ENCODE assay signal across 15 cellular contexts in genomic region chr3:71309886-71310285, GRCh38.
DNase-seq lines count a peak whose midpoint lies in the region; ATAC-seq, FAIRE-seq and TF ChIP-seq lines count a peak whose summit lies in the region.
"Had no signal": no experiment of that assay in that cellular context is flagged by ENCODE, and none has a peak within 500 bp of the region (broad histone marks: within the 10 kb centered on the region; RNA-seq: fewer than 3 reads in every experiment).

No MANE protein-coding gene starts in this region.

- H3K9ac ChIP-seq in muscle layer of colon (ENCODE audit: low read length): no peak overlapping the region

- no peaks in the 10 kb centered on the region for H3K36me3 ChIP-seq in CD8-positive, alpha-beta T cell (ENCODE audit: insufficient read depth, low read length)
- H3K36me3 ChIP-seq in muscle layer of colon (ENCODE audit: insufficient read depth, low read length) (no peaks in the 10 kb centered on the region), WERI-Rb-1 (no peaks in the 10 kb centered on the region)
- H3K36me3 ChIP-seq: brain microvascular endothelial cell, gastrocnemius medialis had no signal

- H3K4me2 ChIP-seq in A549: no peak overlapping the region

- H3K9me3 ChIP-seq in A549 (no peaks in the 10 kb centered on the region), muscle layer of colon (ENCODE audit: low read length) (no peaks in the 10 kb centered on the region), WERI-Rb-1 (ENCODE audit: severe bottlenecking) (no peaks in the 10 kb centered on the region)
- no peaks in the 10 kb centered on the region for H3K9me3 ChIP-seq in CD8-positive, alpha-beta T cell (ENCODE audit: low read length)
- H3K9me3 ChIP-seq: gastrocnemius medialis had no signal

- DNase-seq in A549 (ENCODE audit: low read depth in 1 of 2, low spot score in 1 of 2): no peak
- DNase-seq in CD8-positive, alpha-beta T cell: no peak
- no peak for DNase-seq in activated T-helper 2 cell treated with anti-CD3 and anti-CD28 coated beads, Interferon-gamma antibody, Interleukin-2, Interleukin-4, amounts not matched to agents 10 μg/mL and 5 μg/mL and 100 μg/mL, durations not matched to agents 14 hours and 24 hours and 36 hours (ENCODE audit: low spot score)
- DNase-seq in WERI-Rb-1: no peak
- no peak for DNase-seq in epidermal melanocyte (ENCODE audit: insufficient read length, low spot score)
- DNase-seq in glutamatergic neuron: no peak
- DNase-seq: activated CD4-positive, CD25-positive, alpha-beta regulatory T cell treated with anti-CD3 and anti-CD28 coated beads, Interleukin-2, amount 50 U/mL, for 72 hours; gastrocnemius medialis; NCI-H2029; NCI-H526 treated with DMSO at 0.1 percent for 48 hours had no signal

- POLR2A ChIA-PET in A549 (lab: Yijun Ruan, JAX): no interaction called here
- POLR2A ChIA-PET in CD8-positive, alpha-beta T cell (lab: Charles Lee): interaction anchor here (1.6 kb wide), 1 partner anchor 185 kb away, joined by 5 read pairs; no protein-coding TSS in a partner anchor

- WGBS in A549 (ENCODE audit: missing lambda C conversion rate): 58% methylated on average over 1 of the region's 1 CpG

- no peaks in the 10 kb centered on the region for H3K27me3 Mint-ChIP-seq in CD8-positive, alpha-beta T cell (ENCODE audit: low read depth)
- no peaks in the 10 kb centered on the region for H3K27me3 Mint-ChIP-seq in activated T-helper 2 cell treated with anti-CD3 and anti-CD28 coated beads, Interferon-gamma antibody, Interleukin-2, Interleukin-4, amounts not matched to agents 10 μg/mL and 5 μg/mL and 100 μg/mL, durations not matched to agents 14 hours and 24 hours and 36 hours (ENCODE audit: low read depth)
- peaks cover 2% of the 10 kb centered on the region for H3K27me3 Mint-ChIP-seq in glutamatergic neuron (ENCODE audit: unreplicated experiment)
- H3K27me3 Mint-ChIP-seq: memory B cell had no signal

- no peaks in the 10 kb centered on the region for H3K27me3 ChIP-seq in CD8-positive, alpha-beta T cell (ENCODE audit: insufficient read depth, low read length)
- H3K27me3 ChIP-seq in muscle layer of colon (ENCODE audit: control insufficient read depth in 1 of 2, insufficient read depth in 2 of 2, low read length in 2 of 2) (no peaks in the 10 kb centered on the region), WERI-Rb-1 (ENCODE audit: insufficient read depth, low read depth, severe bottlenecking) (no peaks in the 10 kb centered on the region)
- H3K27me3 ChIP-seq: brain microvascular endothelial cell, gastrocnemius medialis had no signal

- CTCF ChIA-PET in A549 (lab: Yijun Ruan, JAX): no interaction called here
- CTCF ChIA-PET in CD8-positive, alpha-beta T cell (lab: Charles Lee): no interaction called here

- no peak for ATAC-seq in A549
- no peak for ATAC-seq in CD8-positive, alpha-beta T cell
- ATAC-seq in GM21717 (IDR thresholded peaks at IDR 0.05; ENCODE audit: unreplicated experiment): no peak

- peak overlapping the region; percentile 61 for H3K4me3 Mint-ChIP-seq in CD8-positive, alpha-beta T cell
- no peak overlapping the region for H3K4me3 Mint-ChIP-seq in activated T-helper 2 cell treated with anti-CD3 and anti-CD28 coated beads, Interferon-gamma antibody, Interleukin-2, Interleukin-4, amounts not matched to agents 10 μg/mL and 5 μg/mL and 100 μg/mL, durations not matched to agents 14 hours and 24 hours and 36 hours (ENCODE audit: low read depth)
- H3K4me3 Mint-ChIP-seq in glutamatergic neuron (ENCODE audit: unreplicated experiment): no peak overlapping the region
- H3K4me3 Mint-ChIP-seq: memory B cell had no signal

- FAIRE-seq in A549 (lab: Jason Lieb, UNC): no peak
- FAIRE-seq: RCC 7860 had no signal

- TF ChIP-seq CTCF in A549 (IDR thresholded peaks at IDR 0.05): no peak
- TF ChIP-seq CTCF in CD8-positive, alpha-beta T cell (IDR thresholded peaks at IDR 0.05): no peak
- TF ChIP-seq CTCF in WERI-Rb-1 (IDR thresholded peaks at IDR 0.05; ENCODE audit: low read depth, low read length): no peak
- no peak for TF ChIP-seq CTCF in glutamatergic neuron (IDR thresholded peaks at IDR 0.05; ENCODE audit: partially characterized antibody, unreplicated experiment)

- no peak for TF ChIP-seq POLR2A in A549 (IDR thresholded peaks at IDR 0.05; ENCODE audit: low read length)

- H3K4me1 ChIP-seq in A549 (0 out of 3 replicates have a peak, but pooled peaks cover 3% of the 10 kb centered on the region), muscle layer of colon (ENCODE audit: insufficient read depth, low read length) (peaks cover 48% of the 10 kb centered on the region)
- peaks cover 70% of the 10 kb centered on the region for H3K4me1 ChIP-seq in CD8-positive, alpha-beta T cell (ENCODE audit: insufficient read depth, low read length)

- peak overlapping the region; percentile 96 for H3K27ac Mint-ChIP-seq in CD8-positive, alpha-beta T cell
- H3K27ac Mint-ChIP-seq in activated T-helper 2 cell treated with anti-CD3 and anti-CD28 coated beads, Interferon-gamma antibody, Interleukin-2, Interleukin-4, amounts not matched to agents 10 μg/mL and 5 μg/mL and 100 μg/mL, durations not matched to agents 14 hours and 24 hours and 36 hours: peak overlapping the region; percentile 93
- no peak overlapping the region for H3K27ac Mint-ChIP-seq in glutamatergic neuron (ENCODE audit: unreplicated experiment)

- H3K4me3 ChIP-seq in A549 (no peak overlapping the region), muscle layer of colon (ENCODE audit: low read depth in 1 of 2, low read length in 2 of 2) (no peak overlapping the region), WERI-Rb-1 (ENCODE audit: low read depth, low read length) (no peak overlapping the region)
- H3K4me3 ChIP-seq in CD8-positive, alpha-beta T cell (ENCODE audit: low read depth, low read length): no peak overlapping the region
- H3K4me3 ChIP-seq: gastrocnemius medialis had no signal

- no peak for TF ChIP-seq RAD21 in A549 (conservative IDR thresholded peaks at IDR 0.05 in 1 of 2, IDR thresholded peaks at IDR 0.05 in 1 of 2)

- H3K4me1 Mint-ChIP-seq in CD8-positive, alpha-beta T cell (ENCODE audit: low read depth): peaks cover 73% of the 10 kb centered on the region
- H3K4me1 Mint-ChIP-seq in activated T-helper 2 cell treated with anti-CD3 and anti-CD28 coated beads, Interferon-gamma antibody, Interleukin-2, Interleukin-4, amounts not matched to agents 10 μg/mL and 5 μg/mL and 100 μg/mL, durations not matched to agents 14 hours and 24 hours and 36 hours (ENCODE audit: low read depth): peaks cover 54% of the 10 kb centered on the region
- H3K4me1 Mint-ChIP-seq in glutamatergic neuron (ENCODE audit: low read depth, unreplicated experiment): peaks cover 34% of the 10 kb centered on the region

- H3K9me3 Mint-ChIP-seq in CD8-positive, alpha-beta T cell: no peaks in the 10 kb centered on the region
- no peaks in the 10 kb centered on the region for H3K9me3 Mint-ChIP-seq in activated T-helper 2 cell treated with anti-CD3 and anti-CD28 coated beads, Interferon-gamma antibody, Interleukin-2, Interleukin-4, amounts not matched to agents 10 μg/mL and 5 μg/mL and 100 μg/mL, durations not matched to agents 14 hours and 24 hours and 36 hours
- H3K9me3 Mint-ChIP-seq in glutamatergic neuron (ENCODE audit: unreplicated experiment): no peaks in the 10 kb centered on the region
- H3K9me3 Mint-ChIP-seq: memory B cell had no signal

- no peak overlapping the region for H3K27ac ChIP-seq in A549
- no peak overlapping the region for H3K27ac ChIP-seq in CD8-positive, alpha-beta T cell (ENCODE audit: low read depth, low read length)
- H3K27ac ChIP-seq in muscle layer of colon (ENCODE audit: low read depth, low read length): peak overlapping the region; percentile 88
- H3K27ac ChIP-seq in WERI-Rb-1: no peak overlapping the region
- H3K27ac ChIP-seq: brain microvascular endothelial cell had no signal

- no peak for TF ChIP-seq EP300 in A549 (IDR thresholded peaks at IDR 0.05)

- intact Hi-C loops in CD8-positive, alpha-beta T cell (cut with DNase I, micrococcal nuclease): loop anchor here (5.0 to 10.0 kb wide), 6 partner anchors 62 to 595 kb away; no protein-coding TSS in a partner anchor
- intact Hi-C loops in activated T-helper 2 cell treated with anti-CD3 and anti-CD28 coated beads, Interferon-gamma antibody, Interleukin-2, Interleukin-4, amounts not matched to agents 10 μg/mL and 5 μg/mL and 100 μg/mL, durations not matched to agents 14 hours and 24 hours and 36 hours (cut with micrococcal nuclease): loop anchor here (1.0 to 10.0 kb wide), 7 partner anchors 50 to 375 kb away; no protein-coding TSS in a partner anchor

- peaks cover 15% of the 10 kb centered on the region for H3K36me3 Mint-ChIP-seq in CD8-positive, alpha-beta T cell
- H3K36me3 Mint-ChIP-seq in activated T-helper 2 cell treated with anti-CD3 and anti-CD28 coated beads, Interferon-gamma antibody, Interleukin-2, Interleukin-4, amounts not matched to agents 10 μg/mL and 5 μg/mL and 100 μg/mL, durations not matched to agents 14 hours and 24 hours and 36 hours (ENCODE audit: low read depth): peaks cover 8% of the 10 kb centered on the region
- no peaks in the 10 kb centered on the region for H3K36me3 Mint-ChIP-seq in glutamatergic neuron (ENCODE audit: unreplicated experiment)

TF ChIP-seq in A549, 52 proteins besides CTCF, POLR2A, EP300 and RAD21:
- TF ChIP-seq MAFK (IDR thresholded peaks at IDR 0.05; ENCODE audit: partially characterized antibody) (peak; percentile 85), PHF8 (IDR thresholded peaks at IDR 0.05; ENCODE audit: borderline replicate concordance, low read depth) (no peak), SREBF2 (IDR thresholded peaks at IDR 0.05) (no peak)
